In genomic region chr7:39645482-39646407, GRCh38 we compare ENCODE assay signal across 16 cellular contexts.
"Had no signal": no experiment of that assay in that cellular context is flagged by ENCODE, and none has a peak within 500 bp of the region (broad histone marks: within the 10 kb centered on the region; RNA-seq: fewer than 3 reads in every experiment).

No MANE protein-coding gene starts in this region.

- H3K9me3 ChIP-seq: colonic mucosa, sigmoid colon, spleen, tibial artery had no signal

- H3K4me3 ChIP-seq: colonic mucosa, sigmoid colon, spleen, tibial artery had no signal

- DNase-seq: activated CD4-positive, alpha-beta T cell treated with anti-CD3 and anti-CD28 coated beads, Interleukin-2, amount 50 U/mL, for 4 hours; activated CD4-positive, CD25-positive, alpha-beta regulatory T cell treated with anti-CD3 and anti-CD28 coated beads, Interleukin-2, amount 50 U/mL, for 72 hours; activated naive CD4-positive, alpha-beta T cell treated with Interleukin-2 at 50 U/mL for 16 hours; activated T-cell treated with anti-CD3 and anti-CD28 coated beads for 4 hours; caudate nucleus; colonic mucosa; hippocampal formation; kidney; mesendoderm; natural killer cell; nucleus accumbens; sigmoid colon; spleen; stimulated activated CD4-positive, alpha-beta T cell treated with anti-CD3 and anti-CD28 coated beads, Interleukin-1b, Interleukin-23, amount 100 ng/mL, for 48 hours; tibial artery had no signal

- H3K36me3 ChIP-seq: colonic mucosa, sigmoid colon, tibial artery had no signal

- H3K27me3 ChIP-seq: colonic mucosa, sigmoid colon, spleen, tibial artery had no signal

- FAIRE-seq: kidney, urothelium cell line had no signal

- H3K27ac ChIP-seq: colonic mucosa, sigmoid colon, spleen, tibial artery had no signal
